8 cellular contexts compared by ENCODE assay signal in the genomic region with DNA sequence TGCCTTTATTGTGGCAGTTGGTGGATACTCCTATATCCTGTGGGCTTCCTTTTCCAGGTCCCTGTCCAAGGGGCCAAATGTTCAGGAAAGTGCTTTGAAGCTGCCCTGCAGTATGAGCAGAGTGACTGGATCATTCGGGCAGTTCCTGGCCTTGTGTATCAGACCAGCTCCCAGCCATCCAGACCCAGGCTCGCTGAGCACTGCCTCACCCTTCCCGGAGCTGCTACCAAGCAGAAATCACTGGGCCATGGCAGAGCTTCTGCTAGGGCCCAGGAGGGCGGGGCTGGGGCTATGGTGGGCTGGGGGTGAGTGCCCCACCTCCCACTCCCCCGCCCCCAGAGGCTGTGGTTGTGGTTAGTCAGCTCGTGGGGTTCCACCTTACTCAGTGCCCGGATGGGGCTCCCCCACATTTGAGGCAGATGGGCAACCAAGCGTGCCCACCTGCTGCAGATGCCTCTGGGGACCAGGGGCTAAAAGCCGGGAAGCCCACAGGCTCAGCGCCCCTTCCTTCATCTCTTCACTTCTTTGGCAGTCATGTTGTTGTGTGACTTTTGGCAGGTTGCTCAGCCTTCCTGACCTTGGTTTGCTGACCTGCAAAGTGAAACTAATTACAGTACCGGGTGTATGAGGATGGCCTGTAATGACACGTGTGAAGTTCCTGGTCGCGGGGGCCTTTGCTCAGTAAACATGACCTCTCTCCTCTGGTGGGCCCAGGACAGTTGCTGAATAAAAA. TPM values are rescaled to one million over a fixed set of nuclear protein-coding genes. Genes with fewer than 3 reads are reported as not detected.
DNase-seq lines count a peak whose midpoint lies in the region; ATAC-seq and TF ChIP-seq lines count a peak whose summit lies in the region.

No MANE protein-coding gene starts in this region.

- H3K4me3 Mint-ChIP-seq in CD8-positive, alpha-beta memory T cell: peak overlapping the region; percentile 73 to 86 (median 80)

- peak; percentile 41 for ATAC-seq in GM19468 (IDR thresholded peaks at IDR 0.05; ENCODE audit: extremely low read depth, unreplicated experiment)
- peak; percentile 44 for ATAC-seq in HG03521 (IDR thresholded peaks at IDR 0.05; ENCODE audit: unreplicated experiment)

- H3K36me3 Mint-ChIP-seq in CD8-positive, alpha-beta memory T cell: no peaks in the 10 kb centered on the region

- peaks cover 28% of the 10 kb centered on the region for H3K4me1 ChIP-seq in CD8-positive, alpha-beta memory T cell (ENCODE audit: insufficient read depth, low read length)

- H3K27me3 Mint-ChIP-seq in CD8-positive, alpha-beta memory T cell: peaks cover 5 to 8% of the 10 kb centered on the region in 2 donors

- TF ChIP-seq CTCF in foreskin fibroblast (IDR thresholded peaks at IDR 0.05; ENCODE audit: low read depth, low read length): no peak

- CTCF ChIA-PET in CD8-positive, alpha-beta memory T cell (lab: Charles Lee): interaction anchor here (1.0 to 2.1 kb wide), 5 partner anchors 8 to 464 kb away, joined by 3 to 10 read pairs (median 3); no protein-coding TSS in a partner anchor

- H3K4me3 ChIP-seq in CD8-positive, alpha-beta memory T cell (ENCODE audit: low read length): peak overlapping the region; percentile 23
- no peak overlapping the region for H3K4me3 ChIP-seq in foreskin fibroblast (ENCODE audit: low read depth in 1 of 2, low read length in 2 of 2)

- POLR2A ChIA-PET in CD8-positive, alpha-beta memory T cell (lab: Charles Lee): interaction anchor here (0.6 to 1.4 kb wide), 3 partner anchors 14 to 465 kb away, joined by 3 to 4 read pairs (median 3); no protein-coding TSS in a partner anchor

- H3K4me1 Mint-ChIP-seq in CD8-positive, alpha-beta memory T cell: peaks cover 28 to 36% (median 30%) of the 10 kb centered on the region in 3 donors

- H3K36me3 ChIP-seq in CD8-positive, alpha-beta memory T cell (ENCODE audit: insufficient read depth, low read length): no peaks in the 10 kb centered on the region

- H3K27me3 ChIP-seq in CD8-positive, alpha-beta memory T cell (ENCODE audit: insufficient read depth, low read length, poor library complexity, severe bottlenecking): peaks cover 7% of the 10 kb centered on the region

- peak overlapping the region; percentile 6 to 99 (median 90) for H3K27ac Mint-ChIP-seq in CD8-positive, alpha-beta memory T cell

- no peaks in the 10 kb centered on the region for H3K9me3 Mint-ChIP-seq in CD8-positive, alpha-beta memory T cell

- peak overlapping the region; percentile 21 for H3K27ac ChIP-seq in CD8-positive, alpha-beta memory T cell (ENCODE audit: low read depth, low read length)

- peak; percentile 7 to 76 (median 24) for DNase-seq in CD8-positive, alpha-beta memory T cell
- DNase-seq in activated gamma-delta T cell treated with anti-CD3 and anti-CD28 coated beads, Interleukin-2, amount 50 U/mL, for 16 hours (ENCODE audit: low read depth): peak; percentile 17
- DNase-seq in stimulated activated CD4-positive, alpha-beta T cell treated with anti-CD3 and anti-CD28 coated beads, Interleukin-4, amount 100 ng/mL, for 1 hour: peak; percentile 45
- no peak for DNase-seq in foreskin fibroblast
- DNase-seq in stimulated activated naive CD4-positive, alpha-beta T cell treated with Interleukin-2 at 50 U/mL for 16 hours (lab: John Stamatoyannopoulos, UW): no peak
- no peak for DNase-seq in NCI-H146 (lab: John Stamatoyannopoulos, UW)

- H3K9me3 ChIP-seq in CD8-positive, alpha-beta memory T cell (ENCODE audit: low read length): no peaks in the 10 kb centered on the region

RNA-seq across cellular contexts. Expression of gene LRRC32, which starts 2.0 kb away (rescaled TPM):
- total RNA-seq in CD8-positive, alpha-beta memory T cell: 1 to 10 TPM; 1.5 to 2.8 TPM
- polyA plus RNA-seq in CD8-positive, alpha-beta memory T cell: 0.06 TPM

Comparison
In these comparisons a context has a peak if more than half of its experiments do, and no peak if none do; other contexts are left out.
1. DNase-seq: peak in CD8-positive, alpha-beta memory T cell (5 of 5), activated gamma-delta T cell treated with anti-CD3 and anti-CD28 coated beads, Interleukin-2, amount 50 U/mL, for 16 hours (single experiment) and stimulated activated CD4-positive, alpha-beta T cell treated with anti-CD3 and anti-CD28 coated beads, Interleukin-4, amount 100 ng/mL, for 1 hour (single experiment); none in foreskin fibroblast (0 of 2), stimulated activated naive CD4-positive, alpha-beta T cell treated with Interleukin-2 at 50 U/mL for 16 hours (single experiment) and NCI-H146 (single experiment).